10 cellular contexts compared by ENCODE assay signal in genomic region chr2:25483584-25484266, GRCh38.
DNase-seq lines count a peak whose midpoint lies in the region; ATAC-seq, FAIRE-seq and TF ChIP-seq lines count a peak whose summit lies in the region.
"Had no signal": no experiment of that assay in that cellular context is flagged by ENCODE, and none has a peak within 500 bp of the region (broad histone marks: within the 10 kb centered on the region; RNA-seq: fewer than 3 reads in every experiment).

No MANE protein-coding gene starts in this region.

- no peak for DNase-seq in GM19239 (ENCODE audit: insufficient read length, low spot score)
- peak; percentile 79 for DNase-seq in OCI-LY7 (ENCODE audit: low spot score)
- peak; percentile 44 for DNase-seq in renal cortical epithelial cell (ENCODE audit: low read depth)
- DNase-seq in immature natural killer cell = no peak
- no peak for DNase-seq in testis
- DNase-seq: IMR-90, lower lobe of right lung had no signal

- BruUV-seq in OCI-LY7 (replicated peaks; lab: Mats Ljungman, UMichigan) = no TSS peak

- H3K4me1 Mint-ChIP-seq in immature natural killer cell = no peaks in the 10 kb centered on the region
- H3K4me1 Mint-ChIP-seq: activated naive CD4-positive, alpha-beta T cell treated with anti-CD3 and anti-CD28 coated beads, Interleukin-2, amount 50 U/mL, for 24 hours had no signal

- H3K36me3 ChIP-seq in OCI-LY7 (ENCODE audit: insufficient read depth, low read length) = no peaks in the 10 kb centered on the region
- H3K36me3 ChIP-seq in testis (ENCODE audit: low read depth, missing control alignments) = no peaks in the 10 kb centered on the region
- H3K36me3 ChIP-seq: lower lobe of right lung had no signal

- CTCF ChIA-PET in OCI-LY7 (lab: Charles Lee; ENCODE audit: unreplicated experiment) = interaction anchor here (0.8 kb wide), 1 partner anchor 106 kb away, joined by 4 read pairs; no protein-coding TSS in a partner anchor

- peak overlapping the region; percentile 66 for H3K4me2 ChIP-seq in OCI-LY7 (ENCODE audit: low read length)

- no peaks in the 10 kb centered on the region for H3K9me3 Mint-ChIP-seq in immature natural killer cell
- H3K9me3 Mint-ChIP-seq: activated naive CD4-positive, alpha-beta T cell treated with anti-CD3 and anti-CD28 coated beads, Interleukin-2, amount 50 U/mL, for 24 hours had no signal

- H3K79me2 ChIP-seq in OCI-LY7 (ENCODE audit: insufficient read depth, low read depth, low read length) = no peaks in the 10 kb centered on the region

- no peaks in the 10 kb centered on the region for H3K27me3 ChIP-seq in testis

- no peaks in the 10 kb centered on the region for H3K9me3 ChIP-seq in OCI-LY7 (ENCODE audit: low read length)
- H3K9me3 ChIP-seq in testis = no peaks in the 10 kb centered on the region
- H3K9me3 ChIP-seq: lower lobe of right lung had no signal

- POLR2A ChIA-PET in OCI-LY7 (lab: Charles Lee) = interaction anchor here (0.6 to 2.3 kb wide), 9 partner anchors 9 to 66 kb away, joined by 3 to 7 read pairs (median 4); no protein-coding TSS in a partner anchor

- H4K20me1 ChIP-seq in OCI-LY7 (ENCODE audit: insufficient read depth, low read length) = no peaks in the 10 kb centered on the region

- H3K4me3 ChIP-seq in OCI-LY7 (ENCODE audit: low read depth, low read length, poor library complexity, severe bottlenecking) (peak overlapping the region; percentile 12), testis (no peak overlapping the region)
- H3K4me3 ChIP-seq: lower lobe of right lung had no signal

- peaks cover 45% of the 10 kb centered on the region for H3K4me1 ChIP-seq in OCI-LY7 (ENCODE audit: insufficient read depth, low read length, poor library complexity, severe bottlenecking)
- no peaks in the 10 kb centered on the region for H3K4me1 ChIP-seq in testis

- H3K27ac ChIP-seq in OCI-LY7 (ENCODE audit: low read depth, low read length, poor library complexity, severe bottlenecking) (peak overlapping the region; percentile 69), testis (no peak overlapping the region)
- H3K27ac ChIP-seq: lower lobe of right lung had no signal

- no peaks in the 10 kb centered on the region for H3K27me3 Mint-ChIP-seq in immature natural killer cell (ENCODE audit: low read depth in 3 of 3)
- H3K27me3 Mint-ChIP-seq: activated naive CD4-positive, alpha-beta T cell treated with anti-CD3 and anti-CD28 coated beads, Interleukin-2, amount 50 U/mL, for 24 hours had no signal

- intact Hi-C loops in OCI-LY7 (cut with micrococcal nuclease; ENCODE audit: unreplicated experiment) = loop anchor here (5.0 kb wide), 1 partner anchor 39 kb away; no protein-coding TSS in a partner anchor
- intact Hi-C loops in testis (cut with DNase I; ENCODE audit: low total_unique reads) = no loop called here

- peak; percentile 98 for FAIRE-seq in GM19239 (lab: Jason Lieb, UNC)

- WGBS in testis, 2 donors = 88 to 91% methylated on average over 2 of the region's 2 CpGs

- H3K4me3 Mint-ChIP-seq in immature natural killer cell = no peak overlapping the region
- H3K4me3 Mint-ChIP-seq: activated naive CD4-positive, alpha-beta T cell treated with anti-CD3 and anti-CD28 coated beads, Interleukin-2, amount 50 U/mL, for 24 hours had no signal

- peaks cover 8 to 28% (median 16%) of the 10 kb centered on the region in 3 donors for H3K36me3 Mint-ChIP-seq in immature natural killer cell

- no peaks in the 10 kb centered on the region for H3K9me2 ChIP-seq in OCI-LY7 (ENCODE audit: insufficient read depth, low read length)

- ATAC-seq in HG03045 (IDR thresholded peaks at IDR 0.05; ENCODE audit: unreplicated experiment) (peak; percentile 68), GM21737 (IDR thresholded peaks at IDR 0.05; ENCODE audit: unreplicated experiment) (no peak)

- TF ChIP-seq CTCF in OCI-LY7 (conservative IDR thresholded peaks at IDR 0.05; ENCODE audit: low read length) (no peak), testis (IDR thresholded peaks at IDR 0.05) (no peak)

- H2AFZ ChIP-seq in OCI-LY7 (ENCODE audit: low read length) = peak overlapping the region; percentile 68

- TF ChIP-seq POLR2A in testis (IDR thresholded peaks at IDR 0.05) = no peak

- peak overlapping the region in 1 of 6 donors; percentile 24 for H3K27ac Mint-ChIP-seq in immature natural killer cell
- H3K27ac Mint-ChIP-seq: activated naive CD4-positive, alpha-beta T cell treated with anti-CD3 and anti-CD28 coated beads, Interleukin-2, amount 50 U/mL, for 24 hours had no signal

Comparison
In these comparisons a context has a peak if more than half of its experiments do, and no peak if none do; other contexts are left out.
1. DNase-seq: peak in OCI-LY7 (single experiment) and renal cortical epithelial cell (single experiment); none in GM19239 (single experiment), immature natural killer cell (0 of 3) and testis (single experiment).